18 cellular contexts compared by ENCODE assay signal in the genomic region with DNA sequence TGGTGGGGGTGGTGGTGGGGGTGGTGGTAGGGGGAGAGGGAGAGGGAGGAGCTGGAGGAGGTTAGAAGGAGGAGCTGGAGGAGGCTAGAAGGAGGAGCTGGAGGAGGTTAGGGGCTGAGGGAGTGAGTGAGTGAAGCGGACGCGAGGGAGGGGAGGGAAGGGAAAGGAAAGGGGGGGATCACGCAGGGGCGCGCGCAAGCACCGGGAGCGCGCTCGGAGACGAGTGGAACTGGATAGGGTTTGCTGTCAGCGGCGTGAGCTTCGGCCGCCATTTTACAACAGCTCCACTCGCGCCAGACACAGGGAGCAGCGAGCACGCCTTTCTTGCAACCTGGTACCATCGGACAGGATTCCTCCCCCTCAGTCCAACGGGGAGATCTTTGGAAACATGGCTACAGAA.
DNase-seq lines count a peak whose midpoint lies in the region; ATAC-seq, FAIRE-seq and TF ChIP-seq lines count a peak whose summit lies in the region.
"Had no signal": no experiment of that assay in that cellular context is flagged by ENCODE, and none has a peak within 500 bp of the region (broad histone marks: within the 10 kb centered on the region; RNA-seq: fewer than 3 reads in every experiment).

No MANE protein-coding gene starts in this region.

- H3K9me3 ChIP-seq in HepG2 (ENCODE audit: low read length), result no peaks in the 10 kb centered on the region
- H3K9me3 ChIP-seq in right lobe of liver, result no peaks in the 10 kb centered on the region
- H3K9me3 ChIP-seq in gastrocnemius medialis, result no peaks in the 10 kb centered on the region
- H3K9me3 ChIP-seq: HAP-1 had no signal

- H3K36me3 ChIP-seq in HepG2 (replicated peaks in 1 of 2; ENCODE audit: control insufficient read depth in 1 of 2, insufficient read depth in 2 of 2, low read length in 2 of 2) (no peaks in the 10 kb centered on the region), right lobe of liver (no peaks in the 10 kb centered on the region), gastrocnemius medialis (no peaks in the 10 kb centered on the region)
- H3K36me3 ChIP-seq: BLaER1, HAP-1 had no signal

- peaks cover 6% of the 10 kb centered on the region for H3K9me3 Mint-ChIP-seq in chondrocyte (ENCODE audit: low read depth)

- H3K27me3 ChIP-seq in HepG2 (ENCODE audit: control insufficient read depth in 1 of 2, insufficient read depth in 2 of 2, low read length in 2 of 2) (no peaks in the 10 kb centered on the region), right lobe of liver (no peaks in the 10 kb centered on the region), gastrocnemius medialis (no peaks in the 10 kb centered on the region)
- H3K27me3 ChIP-seq: BLaER1 had no signal

- no TSS peak for BruUV-seq in HepG2 (replicated peaks; lab: Mats Ljungman, UMichigan)

- intact Hi-C loops in HepG2 (cut with micrococcal nuclease; ENCODE audit: unreplicated experiment), result no loop called here
- intact Hi-C loops in right lobe of liver (cut with DNase I), result no loop called here
- intact Hi-C loops in gastrocnemius medialis (cut with DNase I; ENCODE audit: low total_unique reads), result no loop called here

- WGBS in HepG2 (ENCODE audit: low lambda C conversion rate), result 84% methylated on average over 22 of the region's 22 CpGs
- 95% methylated on average over 15 of the region's 22 CpGs for WGBS in right lobe of liver (ENCODE audit: insufficient coverage, low coverage, low lambda C conversion rate, missing lambda C conversion rate)

- TF ChIP-seq CTCF in HepG2 (CRISPR knock-in tag; IDR thresholded peaks at IDR 0.05) (no peak), right lobe of liver (IDR thresholded peaks at IDR 0.05) (no peak), chondrocyte (IDR thresholded peaks at IDR 0.05) (no peak), gastrocnemius medialis (IDR thresholded peaks at IDR 0.05 in 4 of 5, conservative IDR thresholded peaks at IDR 0.05 in 1 of 5) (no peak)

- no peak overlapping the region for H3K4me3 Mint-ChIP-seq in chondrocyte (ENCODE audit: unreplicated experiment)
- H3K4me3 Mint-ChIP-seq: CD14-positive monocyte; CD4-positive, alpha-beta memory T cell had no signal

- ATAC-seq in HepG2 (no peak), right lobe of liver (no peak), gastrocnemius medialis (no peak), HG02973 (IDR thresholded peaks at IDR 0.05; ENCODE audit: unreplicated experiment) (no peak)

- no peaks in the 10 kb centered on the region for H3K79me2 ChIP-seq in HepG2 (ENCODE audit: insufficient read depth, low read length)

- in situ Hi-C loops in HepG2 (cut with HindIII; ENCODE audit: extremely low pct_ligation_motif_present, low pct_unique_long_range_greater_than_20kb) (no loop called here), gastrocnemius medialis (cut with MboI; ENCODE audit: low sequenced_read_pairs in 4 of 4) (no loop called here)

- peaks cover 15% of the 10 kb centered on the region for H3K27me3 Mint-ChIP-seq in chondrocyte (ENCODE audit: low read depth)

- no peak for TF ChIP-seq POLR2A in HepG2 (IDR thresholded peaks at IDR 0.05; ENCODE audit: insufficient read depth in 1 of 2, low read depth in 2 of 2, low read length in 2 of 2)
- no peak for TF ChIP-seq POLR2A in right lobe of liver (IDR thresholded peaks at IDR 0.05)
- no peak for TF ChIP-seq POLR2A in gastrocnemius medialis (IDR thresholded peaks at IDR 0.05)

- FAIRE-seq in HepG2 (lab: Jason Lieb, UNC), result no peak
- FAIRE-seq: G401.6, GM12891, GM19239 had no signal

- H3K4me1 ChIP-seq in HepG2 (ENCODE audit: insufficient read depth, low read length) (no peaks in the 10 kb centered on the region), right lobe of liver (no peaks in the 10 kb centered on the region), gastrocnemius medialis (no peaks in the 10 kb centered on the region)
- H3K4me1 ChIP-seq: BLaER1 had no signal

- no peak for TF ChIP-seq RAD21 in HepG2 (CRISPR knock-in tag; IDR thresholded peaks at IDR 0.05)

- CTCF ChIA-PET in HepG2 (lab: Yijun Ruan, JAX; ENCODE audit: low intra/inter-chr PET ratio, low total read pairs), result no interaction called here

- H3K4me1 Mint-ChIP-seq in chondrocyte (ENCODE audit: low read depth), result no peaks in the 10 kb centered on the region
- H3K4me1 Mint-ChIP-seq: CD14-positive monocyte; CD4-positive, alpha-beta memory T cell had no signal

- H3K27ac Mint-ChIP-seq in chondrocyte (ENCODE audit: unreplicated experiment), result no peak overlapping the region
- H3K27ac Mint-ChIP-seq: CD14-positive monocyte; CD4-positive, alpha-beta memory T cell had no signal

- POLR2A ChIA-PET in HepG2 (lab: Yijun Ruan, JAX), result no interaction called here

- H3K9ac ChIP-seq in HepG2 (ENCODE audit: insufficient read depth, low read depth, low read length), result no peak overlapping the region
- H3K9ac ChIP-seq: BLaER1 had no signal

- no peaks in the 10 kb centered on the region for H3K36me3 Mint-ChIP-seq in chondrocyte (ENCODE audit: low read depth)
- H3K36me3 Mint-ChIP-seq: CD14-positive monocyte; CD4-positive, alpha-beta memory T cell had no signal

- DNase-seq in HepG2 (ENCODE audit: low spot score) (no peak), right lobe of liver (no peak), NCI-H2227 (lab: John Stamatoyannopoulos, UW; ENCODE audit: unreplicated experiment) (peak; percentile 78), chondrocyte (ENCODE audit: low spot score) (peak; percentile 54), gastrocnemius medialis (no peak), iPS-NIHi7 (ENCODE audit: extremely low spot score) (no peak)
- DNase-seq: 8988T; CD4-positive, alpha-beta memory T cell; DMS153; DMS79; IMR-90 had no signal

- H4K20me1 ChIP-seq in HepG2 (ENCODE audit: insufficient read depth, low read length), result no peaks in the 10 kb centered on the region
- H4K20me1 ChIP-seq: BLaER1 had no signal

- H3K4me3 ChIP-seq in HepG2 (replicated peaks in 1 of 3; ENCODE audit: insufficient read depth in 1 of 3, low read depth in 2 of 3, low read length in 3 of 3), result no peak overlapping the region
- no peak overlapping the region for H3K4me3 ChIP-seq in right lobe of liver
- no peak overlapping the region for H3K4me3 ChIP-seq in gastrocnemius medialis
- H3K4me3 ChIP-seq: BLaER1, HAP-1 had no signal

- no peak overlapping the region for H3K27ac ChIP-seq in HepG2 (ENCODE audit: extremely low read length, insufficient read depth, low read length)
- H3K27ac ChIP-seq in right lobe of liver, result no peak overlapping the region
- H3K27ac ChIP-seq in gastrocnemius medialis, result no peak overlapping the region
- H3K27ac ChIP-seq: BLaER1 had no signal

- TF ChIP-seq EP300 in HepG2 (IDR thresholded peaks at IDR 0.05; ENCODE audit: low read depth in 2 of 2, low read length in 2 of 2), result no peak
- no peak for TF ChIP-seq EP300 in HepG2 (CRISPR knock-in tag; IDR thresholded peaks at IDR 0.05; ENCODE audit: borderline replicate concordance)

- H2AFZ ChIP-seq in HepG2 (ENCODE audit: low read length), result no peak overlapping the region

- no peak overlapping the region for H3K4me2 ChIP-seq in HepG2 (ENCODE audit: low read depth, low read length)
- H3K4me2 ChIP-seq: BLaER1 had no signal

TF ChIP-seq in HepG2, 621 proteins besides CTCF, POLR2A, EP300 and RAD21:
- no peak for TF ChIP-seq REL (CRISPR knock-in tag; conservative IDR thresholded peaks at IDR 0.05)
- TF ChIP-seq RBM39 (IDR thresholded peaks at IDR 0.05; ENCODE audit: low read depth, low read length, poor library complexity, severe bottlenecking), result no peak
- TF ChIP-seq, protein P1, sequence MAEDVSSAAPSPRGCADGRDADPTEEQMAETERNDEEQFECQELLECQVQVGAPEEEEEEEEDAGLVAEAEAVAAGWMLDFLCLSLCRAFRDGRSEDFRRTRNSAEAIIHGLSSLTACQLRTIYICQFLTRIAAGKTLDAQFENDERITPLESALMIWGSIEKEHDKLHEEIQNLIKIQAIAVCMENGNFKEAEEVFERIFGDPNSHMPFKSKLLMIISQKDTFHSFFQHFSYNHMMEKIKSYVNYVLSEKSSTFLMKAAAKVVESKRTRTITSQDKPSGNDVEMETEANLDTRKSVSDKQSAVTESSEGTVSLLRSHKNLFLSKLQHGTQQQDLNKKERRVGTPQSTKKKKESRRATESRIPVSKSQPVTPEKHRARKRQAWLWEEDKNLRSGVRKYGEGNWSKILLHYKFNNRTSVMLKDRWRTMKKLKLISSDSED (CRISPR knock-in tag; IDR thresholded peaks at IDR 0.05), result no peak
- peak; percentile 70 for TF ChIP-seq HNRNPK (IDR thresholded peaks at IDR 0.05; ENCODE audit: low read depth, low read length, poor library complexity, severe bottlenecking)
- TF ChIP-seq, protein P2, sequence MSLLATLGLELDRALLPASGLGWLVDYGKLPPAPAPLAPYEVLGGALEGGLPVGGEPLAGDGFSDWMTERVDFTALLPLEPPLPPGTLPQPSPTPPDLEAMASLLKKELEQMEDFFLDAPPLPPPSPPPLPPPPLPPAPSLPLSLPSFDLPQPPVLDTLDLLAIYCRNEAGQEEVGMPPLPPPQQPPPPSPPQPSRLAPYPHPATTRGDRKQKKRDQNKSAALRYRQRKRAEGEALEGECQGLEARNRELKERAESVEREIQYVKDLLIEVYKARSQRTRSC (CRISPR knock-in tag; IDR thresholded peaks at IDR 0.05; ENCODE audit: low read depth), result no peak
- 0 out of 2 replicates have a peak, but pooled peaks have one; percentile 69 for TF ChIP-seq PCBP1 (IDR thresholded peaks at IDR 0.05; ENCODE audit: borderline replicate concordance, low read depth, low read length)
- no peak for TF ChIP-seq SKI (IDR thresholded peaks at IDR 0.05; ENCODE audit: partially characterized antibody)
- no peak for TF ChIP-seq ZNF468 (CRISPR knock-in tag; IDR thresholded peaks at IDR 0.05)
- no peak for TF ChIP-seq ZNF530 (CRISPR knock-in tag; IDR thresholded peaks at IDR 0.05; ENCODE audit: low read depth)
TF ChIP-seq in HepG2: peak in this region for 2.

Comparison
In these comparisons a context has a peak if more than half of its experiments do, and no peak if none do; other contexts are left out.
1. DNase-seq: peak in NCI-H2227 (single experiment) and chondrocyte (single experiment); none in HepG2 (single experiment), right lobe of liver (0 of 3), gastrocnemius medialis (0 of 2) and iPS-NIHi7 (single experiment).